21 cellular contexts compared by ENCODE assay signal in the genomic region with DNA sequence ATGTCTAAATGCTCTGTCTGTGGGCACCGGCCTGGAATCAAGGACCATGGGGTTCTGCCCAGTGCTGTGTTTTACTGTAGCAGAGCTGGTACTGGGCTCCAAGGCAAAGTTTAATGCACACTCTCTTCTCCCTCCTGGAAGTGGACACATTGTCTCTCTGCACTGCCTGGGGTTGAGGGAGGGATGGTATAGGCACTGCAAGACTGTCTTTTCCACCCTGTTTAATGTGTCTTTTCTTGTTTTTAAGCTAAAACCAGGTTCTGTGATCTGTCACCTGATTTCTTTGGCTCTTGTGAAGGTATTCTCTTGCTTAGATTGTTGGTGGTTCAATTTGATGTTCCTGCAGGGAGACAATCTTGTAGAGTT.
DNase-seq lines count a peak whose midpoint lies in the region; ATAC-seq, FAIRE-seq and TF ChIP-seq lines count a peak whose summit lies in the region.
"Had no signal": no experiment of that assay in that cellular context is flagged by ENCODE, and none has a peak within 500 bp of the region (broad histone marks: within the 10 kb centered on the region; RNA-seq: fewer than 3 reads in every experiment).

No MANE protein-coding gene starts in this region.

- H3K23ac ChIP-seq in H1 (ENCODE audit: insufficient read length), result no peak overlapping the region

- H2BK12ac ChIP-seq in H1 (ENCODE audit: low read depth, low read length), result no peak overlapping the region

- peaks cover 34% of the 10 kb centered on the region for H3K27me3 Mint-ChIP-seq in activated CD4-positive, alpha-beta T cell treated with anti-CD3 and anti-CD28 coated beads, Interleukin-2, amount 10 ng/mL, durations not matched to agents 24 days and 14 days

- CTCF ChIA-PET in H1 (lab: Charles Lee; ENCODE audit: partially characterized antibody) (interaction anchor here (1.6 kb wide), 1 partner anchor 100 kb away, joined by 4 read pairs; no protein-coding TSS in a partner anchor), PC-3 (lab: Charles Lee) (interaction anchor here (0.6 kb wide), 1 partner anchor 140 kb away, joined by 4 read pairs; no protein-coding TSS in a partner anchor)

- no peak overlapping the region for H3K4me3 ChIP-seq in H1 (ENCODE audit: extremely low read depth in 1 of 4, insufficient read depth in 2 of 4, low read depth in 3 of 4, low read length in 4 of 4)
- H3K4me3 ChIP-seq in PC-3 (ENCODE audit: low read length), result no peak overlapping the region
- H3K4me3 ChIP-seq: A549; BLaER1 treated with 17β-estradiol and CSF1 and Interleukin-3, amounts not matched to agents 10 nM and 100 nM had no signal

- H3K14ac ChIP-seq in H1 (ENCODE audit: insufficient read length), result no peak overlapping the region

- H2BK120ac ChIP-seq in H1 (replicated peaks; ENCODE audit: low read depth, low read length), result no peak overlapping the region

- no peaks in the 10 kb centered on the region for H3K79me1 ChIP-seq in H1 (ENCODE audit: low read depth, low read length)

- TF ChIP-seq POLR2A in H1 (IDR thresholded peaks at IDR 0.05; ENCODE audit: control extremely low read depth in 1 of 2, low read depth in 2 of 2, low read length in 2 of 2), result no peak

- 0 out of 2 replicates have a peak overlapping the region, but pooled peaks have one; percentile 61 for H2BK15ac ChIP-seq in H1 (ENCODE audit: low read length)

- H3K23me2 ChIP-seq in H1 (ENCODE audit: low read depth, low read length), result no peaks in the 10 kb centered on the region

- H2AK5ac ChIP-seq in H1 (ENCODE audit: low read depth, low read length), result no peak overlapping the region

- no peaks in the 10 kb centered on the region for H3K9me3 ChIP-seq in H1 (ENCODE audit: insufficient read depth in 2 of 2, low read depth in 1 of 2, low read length in 1 of 2)
- H3K9me3 ChIP-seq in PC-3 (ENCODE audit: low read length), result no peaks in the 10 kb centered on the region
- H3K9me3 ChIP-seq: A549 had no signal

- H3K4ac ChIP-seq in H1 (replicated peaks; ENCODE audit: insufficient read length, low read depth, low read length), result no peak overlapping the region

- TF ChIP-seq CTCF in H1 (IDR thresholded peaks at IDR 0.05; ENCODE audit: control extremely low read depth in 1 of 3, insufficient read depth in 1 of 3, low read depth in 1 of 3, low read length in 3 of 3) (no peak), PC-3 (conservative IDR thresholded peaks at IDR 0.05; ENCODE audit: low read depth, low read length) (no peak)

- no peak overlapping the region for H3K4me2 ChIP-seq in H1 (ENCODE audit: insufficient read depth in 1 of 2, low read depth in 2 of 2, low read length in 2 of 2)
- no peak overlapping the region for H3K4me2 ChIP-seq in PC-3 (ENCODE audit: low read length)
- H3K4me2 ChIP-seq: A549; BLaER1 treated with 17β-estradiol and CSF1 and Interleukin-3, amounts not matched to agents 10 nM and 100 nM had no signal

- H3K9ac ChIP-seq in H1 (replicated peaks in 1 of 4; ENCODE audit: extremely low read depth in 1 of 4, low read depth in 3 of 4, low read length in 3 of 4) (no peak overlapping the region), PC-3 (ENCODE audit: low read length) (no peak overlapping the region)
- H3K9ac ChIP-seq: BLaER1 treated with 17β-estradiol and CSF1 and Interleukin-3, amounts not matched to agents 10 nM and 100 nM had no signal

- H3K36me3 ChIP-seq in H1 (ENCODE audit: control insufficient read depth in 2 of 4, insufficient read depth in 4 of 4, low read length in 3 of 4) (no peaks in the 10 kb centered on the region), PC-3 (ENCODE audit: low read depth, low read length) (no peaks in the 10 kb centered on the region)
- H3K36me3 ChIP-seq: BLaER1 treated with 17β-estradiol and CSF1 and Interleukin-3, amounts not matched to agents 10 nM and 100 nM had no signal

- no peak for ATAC-seq in PC-3
- ATAC-seq: A549; CD8-positive, alpha-beta T cell had no signal

- H3K4me3 Mint-ChIP-seq in activated CD4-positive, alpha-beta T cell treated with anti-CD3 and anti-CD28 coated beads, Interleukin-2, amount 10 ng/mL, durations not matched to agents 24 days and 14 days, result no peak overlapping the region
- H3K4me3 Mint-ChIP-seq: B cell; CD4-positive, alpha-beta T cell; CD8-positive, alpha-beta T cell had no signal

- H3K36me3 Mint-ChIP-seq in activated CD4-positive, alpha-beta T cell treated with anti-CD3 and anti-CD28 coated beads, Interleukin-2, amount 10 ng/mL, durations not matched to agents 24 days and 14 days (ENCODE audit: low read depth), result no peaks in the 10 kb centered on the region
- H3K36me3 Mint-ChIP-seq: CD8-positive, alpha-beta T cell had no signal

- H3K27ac ChIP-seq in H1 (ENCODE audit: low read depth, low read length), result no peak overlapping the region
- H3K27ac ChIP-seq in PC-3 (ENCODE audit: low read length), result no peak overlapping the region
- H3K27ac ChIP-seq: 22Rv1; A549; BLaER1 treated with 17β-estradiol and CSF1 and Interleukin-3, amounts not matched to agents 10 nM and 100 nM; C4-2B had no signal

- peak; percentile 43 for DNase-seq in activated CD4-positive, alpha-beta T cell treated with anti-CD3 and anti-CD28 coated beads, Interleukin-2, amount 10 ng/mL, durations not matched to agents 24 days and 14 days
- no peak for DNase-seq in activated CD4-positive, alpha-beta T cell treated with anti-CD3 and anti-CD28 coated beads, Interleukin-2, amount 50 U/mL, for 48 hours
- DNase-seq in H1 (ENCODE audit: low read depth in 1 of 2, low spot score in 2 of 2) (no peak), urothelium cell line (ENCODE audit: low spot score) (no peak), NCI-H2029 treated with DMSO at 0.1 percent for 48 hours (lab: John Stamatoyannopoulos, UW) (no peak), PC-3 (no peak)
- DNase-seq: AML-193; Caco-2; Calu3; CD4-positive, alpha-beta T cell; CD8-positive, alpha-beta T cell; DMS79 treated with DMSO at 0.1 percent for 48 hours; GF-D8 had no signal

- no peak overlapping the region for H3K56ac ChIP-seq in H1 (replicated peaks; ENCODE audit: insufficient read length, low read depth, low read length)

- H2BK20ac ChIP-seq in H1 (ENCODE audit: low read length), result no peak overlapping the region

- H3F3A ChIP-seq in PC-3 (ENCODE audit: low read length, unreplicated experiment), result no peaks in the 10 kb centered on the region

- TF ChIP-seq RAD21 in H1 (IDR thresholded peaks at IDR 0.05 in 1 of 2, conservative IDR thresholded peaks at IDR 0.05 in 1 of 2; ENCODE audit: low read depth in 2 of 2, low read length in 2 of 2), result no peak

- no peaks in the 10 kb centered on the region for H3K4me1 ChIP-seq in H1 (replicated peaks in 1 of 4; ENCODE audit: control insufficient read depth in 3 of 4, insufficient read depth in 4 of 4, low read length in 3 of 4)
- H3K4me1 ChIP-seq in PC-3 (ENCODE audit: insufficient read depth, low read length), result no peaks in the 10 kb centered on the region
- H3K4me1 ChIP-seq: A549, Caco-2 had no signal

- no peaks in the 10 kb centered on the region for H3K79me2 ChIP-seq in H1 (ENCODE audit: control insufficient read depth in 1 of 2, insufficient read depth in 2 of 2, low read length in 2 of 2)
- H3K79me2 ChIP-seq in PC-3 (ENCODE audit: low read length), result no peaks in the 10 kb centered on the region

- H2BK5ac ChIP-seq in H1 (ENCODE audit: low read depth, low read length), result no peak overlapping the region

- no peak overlapping the region for H3K27ac Mint-ChIP-seq in activated CD4-positive, alpha-beta T cell treated with anti-CD3 and anti-CD28 coated beads, Interleukin-2, amount 10 ng/mL, durations not matched to agents 24 days and 14 days
- H3K27ac Mint-ChIP-seq: B cell; CD4-positive, alpha-beta T cell; CD8-positive, alpha-beta T cell had no signal

- no peaks in the 10 kb centered on the region for H4K20me1 ChIP-seq in H1 (replicated peaks in 1 of 2; ENCODE audit: control insufficient read depth in 1 of 2, insufficient read depth in 2 of 2, low read length in 2 of 2)
- H4K20me1 ChIP-seq in PC-3 (ENCODE audit: low read length), result no peaks in the 10 kb centered on the region
- H4K20me1 ChIP-seq: BLaER1 treated with 17β-estradiol and CSF1 and Interleukin-3, amounts not matched to agents 10 nM and 100 nM had no signal

- no peaks in the 10 kb centered on the region for H3K9me2 ChIP-seq in PC-3 (replicated peaks; ENCODE audit: low read length)

- no peak for TF ChIP-seq EP300 in H1 (IDR thresholded peaks at IDR 0.05; ENCODE audit: borderline replicate concordance in 1 of 2, low read depth in 2 of 2, low read length in 2 of 2)

- H3K9me3 Mint-ChIP-seq in activated CD4-positive, alpha-beta T cell treated with anti-CD3 and anti-CD28 coated beads, Interleukin-2, amount 10 ng/mL, durations not matched to agents 24 days and 14 days, result peaks cover 3% of the 10 kb centered on the region

- H4K8ac ChIP-seq in H1 (ENCODE audit: extremely low read depth, insufficient read depth, low read length), result no peak overlapping the region

- H2AFZ ChIP-seq in H1 (ENCODE audit: low read length), result no peak overlapping the region
- H2AFZ ChIP-seq in PC-3 (ENCODE audit: low read length), result no peak overlapping the region

- H3K27me3 ChIP-seq in H1 (replicated peaks in 1 of 4; ENCODE audit: control insufficient read depth in 3 of 4, extremely low read depth in 1 of 4, insufficient read depth in 3 of 4, low read length in 3 of 4) (no peaks in the 10 kb centered on the region), PC-3 (ENCODE audit: low read length) (peaks cover 16% of the 10 kb centered on the region)

- H3K4me1 Mint-ChIP-seq in activated CD4-positive, alpha-beta T cell treated with anti-CD3 and anti-CD28 coated beads, Interleukin-2, amount 10 ng/mL, durations not matched to agents 24 days and 14 days, result no peaks in the 10 kb centered on the region
- H3K4me1 Mint-ChIP-seq: B cell had no signal

- no peak overlapping the region for H3K18ac ChIP-seq in H1 (ENCODE audit: extremely low read depth, low read length)

- H4K5ac ChIP-seq in H1 (ENCODE audit: insufficient read length, low read depth, low read length), result no peak overlapping the region

- BruUV-seq in PC-3 (replicated peaks; lab: Mats Ljungman, UMichigan), result no TSS peak

- intact Hi-C loops in activated CD4-positive, alpha-beta T cell treated with anti-CD3 and anti-CD28 coated beads, Interleukin-2, amount 10 ng/mL, durations not matched to agents 24 days and 14 days (cut with micrococcal nuclease), result no loop called here
- intact Hi-C loops in PC-3 (cut with micrococcal nuclease), result no loop called here

- WGBS in H1 (ENCODE audit: extremely low coverage in 1 of 2, insufficient coverage in 1 of 2, insufficient read length in 1 of 2, insufficient replicate concordance in 2 of 2, low coverage in 1 of 2, low lambda C conversion rate in 2 of 2, missing lambda C conversion rate in 1 of 2), 2 experiments, result 91% methylated on average over 1 of the region's 1 CpG; no CpG with 5 or more reads in 1 of the 2 experiments

- no peak overlapping the region for H4K91ac ChIP-seq in H1 (replicated peaks; ENCODE audit: insufficient read length, low read length)

- POLR2A ChIA-PET in H1 (lab: Charles Lee; ENCODE audit: partially characterized antibody), result interaction anchor here (1.5 kb wide), 1 partner anchor 54 kb away, joined by 4 read pairs; no protein-coding TSS in a partner anchor
- POLR2A ChIA-PET in PC-3 (lab: Charles Lee; ENCODE audit: unreplicated experiment), result no interaction called here

- FAIRE-seq in H1 (lab: Jason Lieb, UNC), result no peak
- peak; percentile 88 for FAIRE-seq in urothelium cell line (lab: Jason Lieb, UNC)
- FAIRE-seq: A549, D721Med, GM12891, GM19239 had no signal

TF ChIP-seq in H1, 55 proteins besides CTCF, POLR2A, EP300 and RAD21 (continues in another document):
- TF ChIP-seq POLR2AphosphoS5 (IDR thresholded peaks at IDR 0.05; ENCODE audit: low read depth, low read length) (no peak), KDM1A (IDR thresholded peaks at IDR 0.05; ENCODE audit: borderline replicate concordance, low read length) (no peak)
